8 cellular contexts compared by ENCODE assay signal in genomic region chr5:180804129-180804601, GRCh38. TPM values are rescaled to one million over a fixed set of nuclear protein-coding genes. Genes with fewer than 3 reads are reported as not detected.
A peak's percentile ranks its signal among the peaks of the same experiment; 100 is the strongest.
DNase-seq lines count a peak whose midpoint lies in the region; ATAC-seq, FAIRE-seq and TF ChIP-seq lines count a peak whose summit lies in the region.

No MANE protein-coding gene starts in this region.

- TF ChIP-seq EP300 in H1 (IDR thresholded peaks at IDR 0.05; ENCODE audit: borderline replicate concordance in 1 of 2, low read depth in 2 of 2, low read length in 2 of 2) = no peak

- H2BK20ac ChIP-seq in H1 (ENCODE audit: low read length) = no peak overlapping the region

- no peak overlapping the region for H3K56ac ChIP-seq in H1 (replicated peaks; ENCODE audit: insufficient read length, low read depth, low read length)

- POLR2A ChIA-PET in H1 (lab: Charles Lee; ENCODE audit: partially characterized antibody) = interaction anchor here (1.0 to 4.9 kb wide), 6 partner anchors 10 to 53 kb away, joined by 3 to 37 read pairs (median 4); no protein-coding TSS in a partner anchor

- peak overlapping the region; percentile 41 for H3K4ac ChIP-seq in H1 (replicated peaks; ENCODE audit: insufficient read length, low read depth, low read length)

- H4K20me1 ChIP-seq in OCI-LY1 (ENCODE audit: insufficient read depth, low read length) (no peaks in the 10 kb centered on the region), H1 (replicated peaks in 1 of 2; ENCODE audit: control insufficient read depth in 1 of 2, insufficient read depth in 2 of 2, low read length in 2 of 2) (peaks cover 20 to 22% of the 10 kb centered on the region in 2 experiments)

- H3K4me2 ChIP-seq in OCI-LY1 (ENCODE audit: low read length) (peak overlapping the region; percentile 85), H1 (ENCODE audit: insufficient read depth in 1 of 2, low read depth in 2 of 2, low read length in 2 of 2) (peak overlapping the region in 1 of 2 experiments; percentile 70; a peak in 1 of 4 replicates), skeletal muscle satellite cell (ENCODE audit: low read length) (peak overlapping the region; percentile 91)

- no peak for TF ChIP-seq POLR2A in H1 (IDR thresholded peaks at IDR 0.05; ENCODE audit: control extremely low read depth in 1 of 2, low read depth in 2 of 2, low read length in 2 of 2)

- TF ChIP-seq CTCF in OCI-LY1 (IDR thresholded peaks at IDR 0.05; ENCODE audit: low read length) (no peak), H1 (IDR thresholded peaks at IDR 0.05; ENCODE audit: control extremely low read depth in 1 of 3, insufficient read depth in 1 of 3, low read depth in 1 of 3, low read length in 3 of 3) (no peak)

- FAIRE-seq in H1 (lab: Jason Lieb, UNC) = no peak

- H3K27ac ChIP-seq in OCI-LY1 (ENCODE audit: low read depth, low read length, poor library complexity, severe bottlenecking) (peak overlapping the region; percentile 97), H1 (ENCODE audit: low read depth, low read length) (no peak overlapping the region)

- CTCF ChIA-PET in H1 (lab: Charles Lee; ENCODE audit: partially characterized antibody) = interaction anchor here (0.5 to 6.4 kb wide), 2 partner anchors 17 to 140 kb away, joined by 3 to 99 read pairs; no protein-coding TSS in a partner anchor

- H3K36me3 ChIP-seq in OCI-LY1 (ENCODE audit: insufficient read depth, low read length) (peaks cover 20% of the 10 kb centered on the region; the same call in 1 of the 2 replicates), H1 (ENCODE audit: control insufficient read depth in 2 of 4, insufficient read depth in 4 of 4, low read length in 3 of 4) (0 out of 8 replicates have a peak, but pooled peaks cover 0 to 3% (median 0%) of the 10 kb centered on the region in 4 experiments), skeletal muscle satellite cell (ENCODE audit: insufficient read depth, low read length) (peaks cover 11% of the 10 kb centered on the region)

- 0 out of 2 replicates have a peak overlapping the region, but pooled peaks have one; percentile 20 for H2BK12ac ChIP-seq in H1 (ENCODE audit: low read depth, low read length)

- H3K79me2 ChIP-seq in OCI-LY1 (ENCODE audit: insufficient read depth, low read length) = peaks cover 44% of the 10 kb centered on the region
- H3K79me2 ChIP-seq in H1 (ENCODE audit: control insufficient read depth in 1 of 2, insufficient read depth in 2 of 2, low read length in 2 of 2) = peaks cover 25 to 62% of the 10 kb centered on the region in 2 experiments

- ATAC-seq in GM18870 (IDR thresholded peaks at IDR 0.05; ENCODE audit: unreplicated experiment) = peak; percentile 1
- ATAC-seq in HG03039 (IDR thresholded peaks at IDR 0.05; ENCODE audit: unreplicated experiment) = no peak

- H4K8ac ChIP-seq in H1 (ENCODE audit: extremely low read depth, insufficient read depth, low read length) = peak overlapping the region; percentile 9; the same call in 1 of the 2 replicates

- no peak overlapping the region for H2BK120ac ChIP-seq in H1 (replicated peaks; ENCODE audit: low read depth, low read length)

- 92% methylated on average over 22 of the region's 22 CpGs; no CpG with 5 or more reads in 1 of the 2 experiments for WGBS in H1 (ENCODE audit: extremely low coverage in 1 of 2, insufficient coverage in 1 of 2, insufficient read length in 1 of 2, insufficient replicate concordance in 2 of 2, low coverage in 1 of 2, low lambda C conversion rate in 2 of 2, missing lambda C conversion rate in 1 of 2), 2 experiments

- peaks cover 25% of the 10 kb centered on the region for H3K79me1 ChIP-seq in H1 (ENCODE audit: low read depth, low read length)

- H2BK15ac ChIP-seq in H1 (ENCODE audit: low read length) = no peak overlapping the region

- H3K14ac ChIP-seq in H1 (ENCODE audit: insufficient read length) = no peak overlapping the region

- H3K4me1 ChIP-seq in OCI-LY1 (ENCODE audit: insufficient read depth, low read length, severe bottlenecking) (peaks cover 88% of the 10 kb centered on the region), H1 (replicated peaks in 1 of 4; ENCODE audit: control insufficient read depth in 3 of 4, insufficient read depth in 4 of 4, low read length in 3 of 4) (peaks cover 9 to 34% (median 17%) of the 10 kb centered on the region in 4 experiments), skeletal muscle satellite cell (ENCODE audit: control insufficient read depth, insufficient read depth, low read length) (peaks cover 65% of the 10 kb centered on the region)

- H2AK5ac ChIP-seq in H1 (ENCODE audit: low read depth, low read length) = 0 out of 2 replicates have a peak overlapping the region, but pooled peaks have one; percentile 16

- no peaks in the 10 kb centered on the region for H3K27me3 ChIP-seq in OCI-LY1 (ENCODE audit: insufficient read depth, low read length)
- H3K27me3 ChIP-seq in H1 (replicated peaks in 1 of 4; ENCODE audit: control insufficient read depth in 3 of 4, extremely low read depth in 1 of 4, insufficient read depth in 3 of 4, low read length in 3 of 4) = no peaks in the 10 kb centered on the region
- H3K27me3 ChIP-seq in skeletal muscle satellite cell (ENCODE audit: control insufficient read depth, insufficient read depth, low read length) = no peaks in the 10 kb centered on the region

- no peaks in the 10 kb centered on the region for H3F3A ChIP-seq in OCI-LY1 (ENCODE audit: insufficient read depth, low read length)

- H3K23me2 ChIP-seq in H1 (ENCODE audit: low read depth, low read length) = no peaks in the 10 kb centered on the region; the same call in 1 of the 2 replicates

- DNase-seq in H1 (ENCODE audit: low read depth in 1 of 2, low spot score in 2 of 2) (no peak), MV-4-11 (lab: John Stamatoyannopoulos, UW) (no peak), superior temporal gyrus (ENCODE audit: extremely low spot score) (no peak)
- no peak for DNase-seq in activated effector memory CD4-positive, alpha-beta T cell treated with anti-CD3 and anti-CD28 coated beads, Interleukin-2, amount 50 U/mL, for 16 hours

- peak overlapping the region; percentile 36; the same call in 1 of the 2 replicates for H3K18ac ChIP-seq in H1 (ENCODE audit: extremely low read depth, low read length)

- no peak for TF ChIP-seq RAD21 in H1 (IDR thresholded peaks at IDR 0.05 in 1 of 2, conservative IDR thresholded peaks at IDR 0.05 in 1 of 2; ENCODE audit: low read depth in 2 of 2, low read length in 2 of 2)

- no peaks in the 10 kb centered on the region for H3K9me2 ChIP-seq in OCI-LY1 (ENCODE audit: low read depth, low read length)

- H3K4me3 ChIP-seq in OCI-LY1 (ENCODE audit: low read depth, low read length, poor library complexity, severe bottlenecking) (peak overlapping the region; percentile 86), H1 (ENCODE audit: extremely low read depth in 1 of 4, insufficient read depth in 2 of 4, low read depth in 3 of 4, low read length in 4 of 4) (no peak overlapping the region), skeletal muscle satellite cell (ENCODE audit: low read length) (peak overlapping the region; percentile 96)

- H3K9me3 ChIP-seq in OCI-LY1 (ENCODE audit: low read length) (no peaks in the 10 kb centered on the region), H1 (ENCODE audit: insufficient read depth in 2 of 2, low read depth in 1 of 2, low read length in 1 of 2) (no peaks in the 10 kb centered on the region), skeletal muscle satellite cell (replicated peaks; ENCODE audit: low read length) (no peaks in the 10 kb centered on the region)

- H3K9ac ChIP-seq in OCI-LY1 (ENCODE audit: low read length) (peak overlapping the region; percentile 76), H1 (replicated peaks in 1 of 4; ENCODE audit: extremely low read depth in 1 of 4, low read depth in 3 of 4, low read length in 3 of 4) (no peak overlapping the region; a peak in 1 of 7 replicates), skeletal muscle satellite cell (ENCODE audit: low read depth, low read length) (peak overlapping the region; percentile 98)

- no peak overlapping the region for H4K91ac ChIP-seq in H1 (replicated peaks; ENCODE audit: insufficient read length, low read length)

- peak overlapping the region; percentile 9 for H4K5ac ChIP-seq in H1 (ENCODE audit: insufficient read length, low read depth, low read length)

- no peak overlapping the region for H2AFZ ChIP-seq in OCI-LY1 (ENCODE audit: low read length)
- no peak overlapping the region for H2AFZ ChIP-seq in H1 (ENCODE audit: low read length)

- peak overlapping the region; percentile 89; the same call in 1 of the 2 replicates for H2BK5ac ChIP-seq in H1 (ENCODE audit: low read depth, low read length)

- H3K23ac ChIP-seq in H1 (ENCODE audit: insufficient read length) = no peak overlapping the region

TF ChIP-seq in H1, 55 proteins besides CTCF, POLR2A, EP300 and RAD21:
- TF ChIP-seq KDM4A (IDR thresholded peaks at IDR 0.05; ENCODE audit: low read depth, low read length, severe bottlenecking) (no peak), SP2 (IDR thresholded peaks at IDR 0.05; ENCODE audit: low read length) (no peak), EZH2 (IDR thresholded peaks at IDR 0.05; ENCODE audit: low read depth, low read length, severe bottlenecking) (no peak), CHD1 (IDR thresholded peaks at IDR 0.05; ENCODE audit: low read depth, low read length) (no peak), JUND (IDR thresholded peaks at IDR 0.05; ENCODE audit: low read length) (no peak)

RNA-seq across cellular contexts. Expression of gene MGAT1, which starts 1.6 kb away (rescaled TPM):
- total RNA-seq in H1 (2021; fragmentation: NEBNext Ultra II Directional; extraction: Animal tissue kit (Norgen Biotek cat#: 25700)) = 77.0 and 83.8 TPM in 2 replicates
- polyA plus RNA-seq in H1 (2011; rRNA removed) = 66.8 and 96.1 TPM in 2 replicates
- 68.3 TPM for polyA plus RNA-seq in H1 (2011; cell fraction: cytosol; rRNA removed)
- 76.0 TPM for polyA plus RNA-seq in H1 (2011; cell fraction: nucleus; rRNA removed)
- polyA plus RNA-seq in H1 (2012, experiment 1 of 2) = 63.6 to 73.4 TPM (median 72.7 TPM) in 4 replicates
- polyA plus RNA-seq in H1 (2012, experiment 2 of 2) = 82.2 TPM
- polyA plus RNA-seq in H1 (2013, experiment 1 of 2) = 63.4 TPM
- 63.9 TPM for polyA plus RNA-seq in H1 (2013, experiment 2 of 2)
- polyA minus RNA-seq in H1 (2011; rRNA and poly(A)+ RNA removed) = 41.2 and 48.6 TPM in 2 replicates
- 56.2 TPM for polyA minus RNA-seq in H1 (2011; cell fraction: cytosol; rRNA and poly(A)+ RNA removed)
- polyA minus RNA-seq in H1 (2011; cell fraction: nucleus; rRNA and poly(A)+ RNA removed) = 38.8 TPM
- 103 and 123 TPM in 2 replicates for total RNA-seq in skeletal muscle satellite cell (2012; rRNA removed)

RNA-seq across cellular contexts. Expression of gene ZFP62, which starts 56.9 kb away (rescaled TPM):
- total RNA-seq in H1 (2021; fragmentation: NEBNext Ultra II Directional; extraction: Animal tissue kit (Norgen Biotek cat#: 25700)) = 34.8 and 38.5 TPM in 2 replicates
- polyA plus RNA-seq in H1 (2011; rRNA removed) = 5.4 and 9.3 TPM in 2 replicates
- polyA plus RNA-seq in H1 (2011; cell fraction: cytosol; rRNA removed) = 16.6 TPM
- polyA plus RNA-seq in H1 (2011; cell fraction: nucleus; rRNA removed) = 11.9 TPM
- 22.4 to 34.9 TPM (median 24.3 TPM) in 4 replicates for polyA plus RNA-seq in H1 (2012, experiment 1 of 2)
- 1.7 TPM for polyA plus RNA-seq in H1 (2012, experiment 2 of 2)
- polyA plus RNA-seq in H1 (2013, experiment 1 of 2) = 28.3 TPM
- 30.5 TPM for polyA plus RNA-seq in H1 (2013, experiment 2 of 2)
- polyA minus RNA-seq in H1 (2011; rRNA and poly(A)+ RNA removed) = 18.4 and 23.3 TPM in 2 replicates
- 19.0 TPM for polyA minus RNA-seq in H1 (2011; cell fraction: cytosol; rRNA and poly(A)+ RNA removed)
- polyA minus RNA-seq in H1 (2011; cell fraction: nucleus; rRNA and poly(A)+ RNA removed) = 34.6 TPM
- total RNA-seq in skeletal muscle satellite cell (2012; rRNA removed) = 11.7 and 14.0 TPM in 2 replicates

Comparison
In these comparisons a context has a peak if more than half of its experiments do, and no peak if none do; other contexts are left out.
1. H3K4me3 ChIP-seq: peak in OCI-LY1 (single experiment) and skeletal muscle satellite cell (single experiment); none in H1 (0 of 4).
2. H3K9ac ChIP-seq: peak in OCI-LY1 (single experiment) and skeletal muscle satellite cell (single experiment); none in H1 (0 of 4).